In the genomic region with DNA sequence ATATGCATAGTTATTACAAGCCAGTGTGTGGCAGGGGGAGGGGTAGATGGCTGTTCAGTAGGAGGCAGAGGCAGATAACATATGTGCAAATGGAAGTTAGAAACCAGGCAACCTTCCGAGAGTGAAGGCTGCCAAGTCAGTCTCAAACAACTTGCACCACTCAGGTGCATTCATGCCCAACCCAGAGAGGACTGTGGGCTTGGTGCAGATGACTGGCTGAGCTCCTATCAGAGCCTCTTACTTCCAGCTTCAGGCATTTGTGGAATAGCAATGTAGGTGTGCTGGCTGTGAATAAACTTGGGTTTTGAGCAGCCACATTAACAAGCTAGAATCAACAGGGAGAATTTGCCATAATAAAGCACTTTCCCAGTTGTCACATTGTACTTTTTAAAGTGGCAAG, we compare ENCODE assay signal across 14 cellular contexts.
DNase-seq lines count a peak whose midpoint lies in the region; ATAC-seq and TF ChIP-seq lines count a peak whose summit lies in the region.
"Had no signal": no experiment of that assay in that cellular context is flagged by ENCODE, and none has a peak within 500 bp of the region (broad histone marks: within the 10 kb centered on the region; RNA-seq: fewer than 3 reads in every experiment).

No MANE protein-coding gene starts in this region.

- no peak overlapping the region for H3K4me2 ChIP-seq in MM.1S (ENCODE audit: low read depth, low read length)
- H3K4me2 ChIP-seq: BLaER1 treated with 17β-estradiol and CSF1 and Interleukin-3, amounts not matched to agents 10 nM and 100 nM had no signal

- peaks cover 6% of the 10 kb centered on the region for H3K36me3 Mint-ChIP-seq in endodermal cell (ENCODE audit: low read depth)
- H3K36me3 Mint-ChIP-seq: CD8-positive, alpha-beta T cell had no signal

- H4K20me1 ChIP-seq in MM.1S (ENCODE audit: insufficient read depth, low read length), result no peaks in the 10 kb centered on the region
- H4K20me1 ChIP-seq: BLaER1 treated with 17β-estradiol and CSF1 and Interleukin-3, amounts not matched to agents 10 nM and 100 nM had no signal

- H3K4me1 Mint-ChIP-seq in endodermal cell, result peaks cover 36% of the 10 kb centered on the region
- H3K4me1 Mint-ChIP-seq: B cell had no signal

- H3K9me3 ChIP-seq in endodermal cell (ENCODE audit: control insufficient read depth, low read length), result no peaks in the 10 kb centered on the region
- H3K9me3 ChIP-seq in thyroid gland, result no peaks in the 10 kb centered on the region
- H3K9me3 ChIP-seq in MM.1S (replicated peaks; ENCODE audit: insufficient read depth, low read length), result no peaks in the 10 kb centered on the region
- H3K9me3 ChIP-seq: BLaER1 treated with 17β-estradiol and CSF1 and Interleukin-3, amounts not matched to agents 10 nM and 100 nM had no signal

- 96% methylated on average over 1 of the region's 1 CpG; no CpG with 5 or more reads in 1 of the 2 experiments for WGBS in endodermal cell (ENCODE audit: insufficient coverage in 1 of 2, insufficient read length in 1 of 2), 2 experiments
- WGBS in thyroid gland, 2 donors, result 26 to 32% methylated on average over 1 of the region's 1 CpG

- no peak for TF ChIP-seq POLR2A in thyroid gland (IDR thresholded peaks at IDR 0.05)

- no peak for ATAC-seq in HG02571 (IDR thresholded peaks at IDR 0.05; ENCODE audit: unreplicated experiment)
- no peak for ATAC-seq in HG02852 (IDR thresholded peaks at IDR 0.05; ENCODE audit: unreplicated experiment)
- ATAC-seq: CD8-positive, alpha-beta T cell had no signal

- H3K36me3 ChIP-seq in endodermal cell (ENCODE audit: control insufficient read depth, insufficient read depth, low read length) (no peaks in the 10 kb centered on the region), thyroid gland (no peaks in the 10 kb centered on the region), MM.1S (replicated peaks; ENCODE audit: insufficient read depth, low read length) (no peaks in the 10 kb centered on the region)
- H3K36me3 ChIP-seq: BLaER1 treated with 17β-estradiol and CSF1 and Interleukin-3, amounts not matched to agents 10 nM and 100 nM had no signal

- H3K27ac Mint-ChIP-seq in endodermal cell, result no peak overlapping the region
- H3K27ac Mint-ChIP-seq: B cell; CD8-positive, alpha-beta T cell; H9 had no signal

- no peak overlapping the region for H2AFZ ChIP-seq in MM.1S (ENCODE audit: low read length)

- H3K9me3 Mint-ChIP-seq in endodermal cell, result no peaks in the 10 kb centered on the region
- H3K9me3 Mint-ChIP-seq: CD8-positive, alpha-beta T cell; H9 had no signal

- no peaks in the 10 kb centered on the region for H3K9me2 ChIP-seq in MM.1S (replicated peaks; ENCODE audit: insufficient read depth, low read length)

- H3K27me3 Mint-ChIP-seq in endodermal cell (ENCODE audit: insufficient read depth), result no peaks in the 10 kb centered on the region
- H3K27me3 Mint-ChIP-seq: B cell had no signal

- H3K4me1 ChIP-seq in endodermal cell (ENCODE audit: control insufficient read depth, insufficient read depth, low read length), result peaks cover 4% of the 10 kb centered on the region
- H3K4me1 ChIP-seq in thyroid gland, result no peaks in the 10 kb centered on the region
- H3K4me1 ChIP-seq in MM.1S (ENCODE audit: low read length), result no peaks in the 10 kb centered on the region
- H3K4me1 ChIP-seq: BLaER1 treated with 17β-estradiol and CSF1 and Interleukin-3, amounts not matched to agents 10 nM and 100 nM had no signal

- peak; percentile 24 for DNase-seq in COR-L47 (lab: John Stamatoyannopoulos, UW)
- peak; percentile 46 for DNase-seq in NCI-H1105 treated with DMSO at 0.1 percent for 48 hours (lab: John Stamatoyannopoulos, UW)
- DNase-seq in endodermal cell, result peak; percentile 53
- DNase-seq in thyroid gland, result peak; percentile 20 to 49
- DNase-seq in MM.1S, result no peak
- DNase-seq: 8988T; CD8-positive, alpha-beta T cell; GDM1; GOT3; H9 had no signal

- no peak overlapping the region for H3K4me3 ChIP-seq in endodermal cell (ENCODE audit: low read length)
- H3K4me3 ChIP-seq in thyroid gland (replicated peaks in 1 of 3), result no peak overlapping the region
- H3K4me3 ChIP-seq in MM.1S (ENCODE audit: low read length), result no peak overlapping the region
- H3K4me3 ChIP-seq: BLaER1 treated with 17β-estradiol and CSF1 and Interleukin-3, amounts not matched to agents 10 nM and 100 nM had no signal

- TF ChIP-seq CTCF in endodermal cell (conservative IDR thresholded peaks at IDR 0.05) (no peak), thyroid gland (IDR thresholded peaks at IDR 0.05) (no peak), MM.1S (IDR thresholded peaks at IDR 0.05; ENCODE audit: low read length) (no peak)

- no peak overlapping the region for H3K9ac ChIP-seq in endodermal cell (ENCODE audit: extremely low read depth, low read length, poor library complexity, severe bottlenecking)
- no peak overlapping the region for H3K9ac ChIP-seq in MM.1S (ENCODE audit: low read length)
- H3K9ac ChIP-seq: BLaER1 treated with 17β-estradiol and CSF1 and Interleukin-3, amounts not matched to agents 10 nM and 100 nM had no signal

- H3K27me3 ChIP-seq in endodermal cell (ENCODE audit: control insufficient read depth, insufficient read depth, low read length, poor library complexity, severe bottlenecking) (no peaks in the 10 kb centered on the region), thyroid gland (no peaks in the 10 kb centered on the region), MM.1S (replicated peaks; ENCODE audit: insufficient read depth, low read length) (no peaks in the 10 kb centered on the region)
- H3K27me3 ChIP-seq: BLaER1 treated with 17β-estradiol and CSF1 and Interleukin-3, amounts not matched to agents 10 nM and 100 nM had no signal

- no peaks in the 10 kb centered on the region for H3F3A ChIP-seq in MM.1S (ENCODE audit: insufficient read depth, low read length)

- no peak overlapping the region for H3K27ac ChIP-seq in endodermal cell (ENCODE audit: low read depth, low read length)
- H3K27ac ChIP-seq in thyroid gland, result no peak overlapping the region
- H3K27ac ChIP-seq in MM.1S (ENCODE audit: low read length), result no peak overlapping the region
- H3K27ac ChIP-seq: BLaER1 treated with 17β-estradiol and CSF1 and Interleukin-3, amounts not matched to agents 10 nM and 100 nM had no signal

- no peaks in the 10 kb centered on the region for H3K79me2 ChIP-seq in MM.1S (ENCODE audit: low read length)

- intact Hi-C loops in thyroid gland (cut with DNase I), result no loop called here

- no peak overlapping the region for H3K4me3 Mint-ChIP-seq in endodermal cell
- H3K4me3 Mint-ChIP-seq: B cell; CD8-positive, alpha-beta T cell; H9 had no signal
